Comparison of ENCODE assay signal across 10 cellular contexts in genomic region chr6:127539292-127539691, GRCh38. TPM values are rescaled to one million over a fixed set of nuclear protein-coding genes. Genes with fewer than 3 reads are reported as not detected.
A peak's percentile ranks its signal among the peaks of the same experiment; 100 is the strongest.
DNase-seq lines count a peak whose midpoint lies in the region; ATAC-seq, FAIRE-seq and TF ChIP-seq lines count a peak whose summit lies in the region.
"Had no signal": no experiment of that assay in that cellular context is flagged by ENCODE, and none has a peak within 500 bp of the region (broad histone marks: within the 10 kb centered on the region; RNA-seq: fewer than 3 reads in every experiment).

No MANE protein-coding gene starts in this region.

- no peak overlapping the region for H3K9ac ChIP-seq in SK-N-MC (ENCODE audit: insufficient read length)

- H3K4me3 ChIP-seq in SK-N-MC, result no peak overlapping the region

- no peak for TF ChIP-seq POLR2A in GM12891 (IDR thresholded peaks at IDR 0.05; ENCODE audit: low read depth, low read length)

- ATAC-seq in HG03378 (IDR thresholded peaks at IDR 0.05; ENCODE audit: unreplicated experiment), result peak; percentile 64
- ATAC-seq in left cardiac atrium, result no peak

- no peaks in the 10 kb centered on the region for H3K36me3 ChIP-seq in SK-N-MC (ENCODE audit: insufficient read depth, low read length)

- no peaks in the 10 kb centered on the region for H3K9me3 ChIP-seq in SK-N-MC (ENCODE audit: low read depth, low read length)

- peak; percentile 74 for DNase-seq in NCI-H1694 treated with DMSO at 0.1 percent for 48 hours (lab: John Stamatoyannopoulos, UW)
- DNase-seq in NCI-H1694 (lab: John Stamatoyannopoulos, UW), result no peak
- peak; percentile 37 for DNase-seq in SK-N-MC (ENCODE audit: low read depth, low spot score)
- peak; percentile 32 for DNase-seq in kidney tubule cell (ENCODE audit: low spot score)
- no peak for DNase-seq in occipital lobe (lab: John Stamatoyannopoulos, UW)
- DNase-seq in GM12891 (ENCODE audit: insufficient read length, low spot score), result no peak
- no peak for DNase-seq in left cardiac atrium

- no peak for FAIRE-seq in GM12891 (lab: Jason Lieb, UNC)

- intact Hi-C loops in left cardiac atrium (cut with DNase I), result loop anchor here in 1 of 2 donors (5.0 kb wide), 1 partner anchor 237 kb away; no protein-coding TSS in a partner anchor

- no peak overlapping the region for H3K27ac ChIP-seq in SK-N-MC

TF ChIP-seq in GM12891, 5 proteins besides CTCF, POLR2A, EP300 and RAD21:
- no peak for TF ChIP-seq SPI1 (IDR thresholded peaks at IDR 0.05; ENCODE audit: low read depth, low read length)
- TF ChIP-seq POU2F2 (IDR thresholded peaks at IDR 0.05; ENCODE audit: low read depth, low read length), result no peak

RNA-seq across cellular contexts. Expression of gene C6orf58, which starts 37.7 kb away (rescaled TPM):
- total RNA-seq in occipital lobe (1.4 TPM), left cardiac atrium (not detected)
- not detected for polyA plus RNA-seq in GM12891 (2012; ENCODE audit: low read depth, missing spikeins)
- total RNA-seq: CD8-positive, alpha-beta memory T cell; mononuclear cell had no signal
- polyA plus RNA-seq: CD8-positive, alpha-beta memory T cell had no signal

Comparison
In these comparisons a context has a peak if more than half of its experiments do, and no peak if none do; other contexts are left out.
1. DNase-seq: peak in NCI-H1694 treated with DMSO at 0.1 percent for 48 hours (single experiment), SK-N-MC (single experiment) and kidney tubule cell (single experiment); none in NCI-H1694 (single experiment), occipital lobe (single experiment), GM12891 (single experiment) and left cardiac atrium (single experiment).